In the genomic region with DNA sequence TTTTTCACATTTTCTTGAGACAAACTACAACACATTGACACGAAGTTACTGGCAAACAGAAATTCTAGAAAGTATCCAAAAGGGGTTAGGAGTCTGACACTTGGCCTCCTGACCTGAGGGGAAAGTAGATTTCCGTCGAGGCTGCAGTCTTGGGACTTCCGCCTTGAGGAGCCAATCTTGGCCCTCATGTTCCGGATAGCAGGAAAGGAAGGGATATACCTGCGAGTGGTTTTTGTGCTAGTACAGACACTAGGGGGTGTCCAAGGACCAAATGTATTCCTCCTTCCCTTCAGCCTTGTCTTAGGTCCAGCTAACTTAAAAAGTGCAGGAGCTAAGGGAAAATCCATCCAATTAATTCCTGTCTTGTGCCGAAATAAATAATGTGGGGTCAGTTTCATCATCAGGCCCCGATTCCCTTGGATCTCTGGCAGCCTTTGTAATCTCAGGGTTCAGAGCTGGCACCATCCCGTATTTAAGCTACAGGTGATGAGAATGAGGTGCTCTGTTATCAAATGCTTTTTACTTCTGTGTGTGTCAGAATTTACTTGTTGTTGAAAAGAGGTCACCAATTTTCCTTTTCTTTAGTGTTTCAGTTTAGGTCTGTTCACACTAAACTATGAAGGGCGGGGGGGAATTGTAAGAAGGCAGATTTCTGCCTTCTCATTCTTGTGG, we compare ENCODE assay signal across 1 cellular context.
A peak's percentile ranks its signal among the peaks of the same experiment; 100 is the strongest.
TF ChIP-seq lines count a peak whose summit lies in the region.

No MANE protein-coding gene starts in this region.

TF ChIP-seq in HepG2, 621 proteins besides CTCF, POLR2A, EP300 and RAD21 (continued from another document):
- TF ChIP-seq, protein P1, sequence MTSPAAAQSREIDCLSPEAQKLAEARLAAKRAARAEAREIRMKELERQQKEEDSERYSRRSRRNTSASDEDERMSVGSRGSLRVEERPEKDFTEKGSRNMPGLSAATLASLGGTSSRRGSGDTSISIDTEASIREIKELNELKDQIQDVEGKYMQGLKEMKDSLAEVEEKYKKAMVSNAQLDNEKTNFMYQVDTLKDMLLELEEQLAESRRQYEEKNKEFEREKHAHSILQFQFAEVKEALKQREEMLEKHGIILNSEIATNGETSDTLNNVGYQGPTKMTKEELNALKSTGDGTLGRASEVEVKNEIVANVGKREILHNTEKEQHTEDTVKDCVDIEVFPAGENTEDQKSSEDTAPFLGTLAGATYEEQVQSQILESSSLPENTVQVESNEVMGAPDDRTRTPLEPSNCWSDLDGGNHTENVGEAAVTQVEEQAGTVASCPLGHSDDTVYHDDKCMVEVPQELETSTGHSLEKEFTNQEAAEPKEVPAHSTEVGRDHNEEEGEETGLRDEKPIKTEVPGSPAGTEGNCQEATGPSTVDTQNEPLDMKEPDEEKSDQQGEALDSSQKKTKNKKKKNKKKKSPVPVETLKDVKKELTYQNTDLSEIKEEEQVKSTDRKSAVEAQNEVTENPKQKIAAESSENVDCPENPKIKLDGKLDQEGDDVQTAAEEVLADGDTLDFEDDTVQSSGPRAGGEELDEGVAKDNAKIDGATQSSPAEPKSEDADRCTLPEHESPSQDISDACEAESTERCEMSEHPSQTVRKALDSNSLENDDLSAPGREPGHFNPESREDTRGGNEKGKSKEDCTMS (CRISPR knock-in tag; conservative IDR thresholded peaks at IDR 0.05), result no peak
- TF ChIP-seq HOXD1 (CRISPR knock-in tag; IDR thresholded peaks at IDR 0.05), result no peak
- TF ChIP-seq, protein P2, sequence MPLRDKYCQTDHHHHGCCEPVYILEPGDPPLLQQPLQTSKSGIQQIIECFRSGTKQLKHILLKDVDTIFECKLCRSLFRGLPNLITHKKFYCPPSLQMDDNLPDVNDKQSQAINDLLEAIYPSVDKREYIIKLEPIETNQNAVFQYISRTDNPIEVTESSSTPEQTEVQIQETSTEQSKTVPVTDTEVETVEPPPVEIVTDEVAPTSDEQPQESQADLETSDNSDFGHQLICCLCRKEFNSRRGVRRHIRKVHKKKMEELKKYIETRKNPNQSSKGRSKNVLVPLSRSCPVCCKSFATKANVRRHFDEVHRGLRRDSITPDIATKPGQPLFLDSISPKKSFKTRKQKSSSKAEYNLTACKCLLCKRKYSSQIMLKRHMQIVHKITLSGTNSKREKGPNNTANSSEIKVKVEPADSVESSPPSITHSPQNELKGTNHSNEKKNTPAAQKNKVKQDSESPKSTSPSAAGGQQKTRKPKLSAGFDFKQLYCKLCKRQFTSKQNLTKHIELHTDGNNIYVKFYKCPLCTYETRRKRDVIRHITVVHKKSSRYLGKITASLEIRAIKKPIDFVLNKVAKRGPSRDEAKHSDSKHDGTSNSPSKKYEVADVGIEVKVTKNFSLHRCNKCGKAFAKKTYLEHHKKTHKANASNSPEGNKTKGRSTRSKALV (CRISPR knock-in tag; IDR thresholded peaks at IDR 0.05), result 0 out of 2 replicates have a peak, but pooled peaks have one; percentile 38
- TF ChIP-seq ZNF530 (CRISPR knock-in tag; IDR thresholded peaks at IDR 0.05; ENCODE audit: low read depth), result no peak
- 0 out of 2 replicates have a peak, but pooled peaks have one; percentile 56 for TF ChIP-seq CBX5 (CRISPR knock-in tag; IDR thresholded peaks at IDR 0.05; ENCODE audit: borderline replicate concordance)
- TF ChIP-seq NFYC (CRISPR knock-in tag; IDR thresholded peaks at IDR 0.05), result peak; percentile 41; the same call in 1 of the 2 replicates
- TF ChIP-seq GABPB1 (CRISPR knock-in tag; IDR thresholded peaks at IDR 0.05), result peak; percentile 49; the same call in 1 of the 2 replicates
- TF ChIP-seq ZNF777 (CRISPR knock-in tag; IDR thresholded peaks at IDR 0.05), result peak; percentile 45; the same call in 1 of the 2 replicates
- peak; percentile 48; the same call in 1 of the 2 replicates for TF ChIP-seq SMC3 (IDR thresholded peaks at IDR 0.05; ENCODE audit: low read length)
- no peak for TF ChIP-seq ZNF720 (CRISPR knock-in tag; IDR thresholded peaks at IDR 0.05)
- peak; percentile 81 for TF ChIP-seq STAG1 (CRISPR knock-in tag; IDR thresholded peaks at IDR 0.05)
TF ChIP-seq in HepG2: peak in this region for 12.
